Comparison of ENCODE assay signal across 15 cellular contexts in the genomic region with DNA sequence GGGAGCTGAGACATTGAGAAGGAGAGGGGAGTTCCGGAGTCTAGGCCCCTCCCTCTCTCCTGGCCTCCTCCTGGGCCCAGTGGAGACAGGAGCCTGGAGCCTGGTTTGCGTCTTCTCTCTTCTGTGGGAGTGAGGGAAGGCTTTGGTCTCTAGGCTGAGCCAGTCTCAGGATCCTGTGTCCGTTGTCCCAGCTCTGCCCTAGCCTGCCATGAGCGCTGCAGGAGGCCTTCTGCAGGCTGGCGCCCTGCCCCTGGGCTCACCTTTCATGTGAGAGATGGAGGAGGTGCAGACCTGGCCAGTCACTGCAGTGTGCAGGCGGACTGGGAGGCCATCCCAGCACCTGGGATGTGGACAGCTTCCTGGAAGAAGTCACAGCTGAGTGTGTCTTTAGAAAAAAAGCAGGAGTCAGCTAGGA. TPM values are rescaled to one million over a fixed set of nuclear protein-coding genes. Genes with fewer than 3 reads are reported as not detected.
DNase-seq lines count a peak whose midpoint lies in the region; ATAC-seq and TF ChIP-seq lines count a peak whose summit lies in the region.
"Had no signal": no experiment of that assay in that cellular context is flagged by ENCODE, and none has a peak within 500 bp of the region (broad histone marks: within the 10 kb centered on the region; RNA-seq: fewer than 3 reads in every experiment).

No MANE protein-coding gene starts in this region.

- peaks cover 0 to 2% of the 10 kb centered on the region in 2 donors for H3K9me3 ChIP-seq in neuronal stem cell (replicated peaks in 1 of 2; ENCODE audit: control insufficient read depth in 2 of 2, insufficient read depth in 1 of 2, low read depth in 1 of 2, low read length in 2 of 2)

- H3K27ac Mint-ChIP-seq in glutamatergic neuron (ENCODE audit: unreplicated experiment): peak overlapping the region; percentile 33
- no peak overlapping the region for H3K27ac Mint-ChIP-seq in naive thymus-derived CD8-positive, alpha-beta T cell
- H3K27ac Mint-ChIP-seq: HFFc6; stimulated activated naive B cell treated with anti-CD40 and anti-IgM and Interleukin-4, amounts not matched to agents 10 μg/mL and 1 μg/mL and 100 μg/mL, for 72 hours had no signal

- H3K36me3 ChIP-seq in neuronal stem cell (replicated peaks in 1 of 2; ENCODE audit: control insufficient read depth in 2 of 2, insufficient read depth in 2 of 2, low read length in 2 of 2): peaks cover 0 to 19% of the 10 kb centered on the region in 2 donors

- peak; percentile 56 for DNase-seq in COLO668 (lab: John Stamatoyannopoulos, UW; ENCODE audit: unreplicated experiment)
- DNase-seq in NCI-H2196 treated with DMSO at 0.1 percent for 48 hours (lab: John Stamatoyannopoulos, UW; ENCODE audit: unreplicated experiment): peak; percentile 89
- DNase-seq in glutamatergic neuron: no peak
- no peak for DNase-seq in neuronal stem cell (ENCODE audit: low spot score)
- no peak for DNase-seq in naive thymus-derived CD8-positive, alpha-beta T cell
- no peak for DNase-seq in NCI-H446 treated with DMSO at 0.1 percent for 48 hours (lab: John Stamatoyannopoulos, UW)
- DNase-seq: C1 segment of cervical spinal cord; GF-D8; HFFc6; kidney glomerular epithelial cell; stimulated activated CD4-positive, alpha-beta T cell treated with anti-CD3 and anti-CD28 coated beads, Interleukin-4, amount 100 ng/mL, for 1 hour; stimulated activated naive B cell treated with anti-CD40 and anti-IgM and Interleukin-4, amounts not matched to agents 10 μg/mL and 1 μg/mL and 100 μg/mL, for 72 hours had no signal

- H2BK12ac ChIP-seq in neuronal stem cell (ENCODE audit: low read length): no peak overlapping the region

- H2BK15ac ChIP-seq in neuronal stem cell (ENCODE audit: low read length): no peak overlapping the region

- H3K4me1 Mint-ChIP-seq in glutamatergic neuron (ENCODE audit: low read depth, unreplicated experiment): peaks cover 41% of the 10 kb centered on the region
- H3K4me1 Mint-ChIP-seq in naive thymus-derived CD8-positive, alpha-beta T cell: peaks cover 0 to 5% (median 3%) of the 10 kb centered on the region in 4 donors

- H3K27ac ChIP-seq in neuronal stem cell (replicated peaks; ENCODE audit: low read length): no peak overlapping the region

- H3K18ac ChIP-seq in neuronal stem cell (ENCODE audit: low read length): peak overlapping the region; percentile 59

- ATAC-seq in HG03469 (IDR thresholded peaks at IDR 0.05; ENCODE audit: unreplicated experiment) (no peak), GM19324 (IDR thresholded peaks at IDR 0.05; ENCODE audit: low FRiP score, unreplicated experiment) (no peak)
- ATAC-seq in naive thymus-derived CD8-positive, alpha-beta T cell: no peak
- ATAC-seq: activated CD4-positive, CD25-positive, alpha-beta regulatory T cell treated with anti-CD3 and anti-CD28 coated beads, Interleukin-2, amount 50 U/mL, for 24 hours; stimulated activated naive B cell treated with anti-CD40 and anti-IgM and Interleukin-4, amounts not matched to agents 10 μg/mL and 1 μg/mL and 100 μg/mL, for 72 hours had no signal

- no peak for TF ChIP-seq CTCF in glutamatergic neuron (IDR thresholded peaks at IDR 0.05; ENCODE audit: partially characterized antibody, unreplicated experiment)

- H2BK120ac ChIP-seq in neuronal stem cell (ENCODE audit: low read depth, low read length): no peak overlapping the region

- H2AK5ac ChIP-seq in neuronal stem cell (ENCODE audit: low read depth, low read length): no peak overlapping the region

- H3K4me1 ChIP-seq in neuronal stem cell (ENCODE audit: control insufficient read depth in 2 of 2, insufficient read depth in 1 of 2, low read depth in 1 of 2, low read length in 2 of 2): peaks cover 5 to 19% of the 10 kb centered on the region in 2 donors

- WGBS in neuronal stem cell (ENCODE audit: extremely low coverage in 2 of 2, insufficient read length in 2 of 2, insufficient replicate concordance in 1 of 2), 2 donors: no CpG with 5 or more reads among the region's 6 CpGs

- H3K14ac ChIP-seq in neuronal stem cell (ENCODE audit: low read length): no peak overlapping the region

- no peak overlapping the region for H4K8ac ChIP-seq in neuronal stem cell (ENCODE audit: low read depth, low read length)

- H3K9me3 Mint-ChIP-seq in glutamatergic neuron (ENCODE audit: unreplicated experiment): peaks cover 14% of the 10 kb centered on the region
- H3K9me3 Mint-ChIP-seq in naive thymus-derived CD8-positive, alpha-beta T cell: no peaks in the 10 kb centered on the region
- H3K9me3 Mint-ChIP-seq: HFFc6; stimulated activated naive B cell treated with anti-CD40 and anti-IgM and Interleukin-4, amounts not matched to agents 10 μg/mL and 1 μg/mL and 100 μg/mL, for 72 hours had no signal

- no peak overlapping the region for H3K4me3 Mint-ChIP-seq in glutamatergic neuron (ENCODE audit: unreplicated experiment)
- H3K4me3 Mint-ChIP-seq in naive thymus-derived CD8-positive, alpha-beta T cell: no peak overlapping the region
- H3K4me3 Mint-ChIP-seq: HFFc6; stimulated activated naive B cell treated with anti-CD40 and anti-IgM and Interleukin-4, amounts not matched to agents 10 μg/mL and 1 μg/mL and 100 μg/mL, for 72 hours had no signal

- H3K4ac ChIP-seq in neuronal stem cell (ENCODE audit: low read length): no peak overlapping the region

- H2BK5ac ChIP-seq in neuronal stem cell (ENCODE audit: low read length): no peak overlapping the region

- H3K9ac ChIP-seq in neuronal stem cell (ENCODE audit: low read depth, low read length, poor library complexity): no peak overlapping the region

- no peak overlapping the region for H3K23ac ChIP-seq in neuronal stem cell (ENCODE audit: low read depth, low read length, poor library complexity)

- no peaks in the 10 kb centered on the region for H3K27me3 ChIP-seq in neuronal stem cell (ENCODE audit: control insufficient read depth in 3 of 3, insufficient read depth in 3 of 3, low read depth in 1 of 3, low read length in 3 of 3)

- no peak overlapping the region for H3K4me2 ChIP-seq in neuronal stem cell (ENCODE audit: insufficient read depth, low read length, poor library complexity, severe bottlenecking)

- no peak overlapping the region for H4K91ac ChIP-seq in neuronal stem cell (ENCODE audit: low read depth, low read length, poor library complexity)

- no peaks in the 10 kb centered on the region for H3K36me3 Mint-ChIP-seq in glutamatergic neuron (ENCODE audit: unreplicated experiment)
- peaks cover 0 to 5% (median 0%) of the 10 kb centered on the region in 3 donors for H3K36me3 Mint-ChIP-seq in naive thymus-derived CD8-positive, alpha-beta T cell

- POLR2A ChIA-PET in naive thymus-derived CD8-positive, alpha-beta T cell (lab: Charles Lee): no interaction called here

- peaks cover 2% of the 10 kb centered on the region for H3K27me3 Mint-ChIP-seq in glutamatergic neuron (ENCODE audit: unreplicated experiment)
- H3K27me3 Mint-ChIP-seq in naive thymus-derived CD8-positive, alpha-beta T cell: peaks cover 0 to 4% (median 0%) of the 10 kb centered on the region in 5 donors
- H3K27me3 Mint-ChIP-seq: stimulated activated naive B cell treated with anti-CD40 and anti-IgM and Interleukin-4, amounts not matched to agents 10 μg/mL and 1 μg/mL and 100 μg/mL, for 72 hours had no signal

- H3K4me3 ChIP-seq in neuronal stem cell (ENCODE audit: low read length in 2 of 2): no peak overlapping the region

- peaks cover 18% of the 10 kb centered on the region for H3K79me1 ChIP-seq in neuronal stem cell (ENCODE audit: low read depth, low read length)

- H2AFZ ChIP-seq in neuronal stem cell (ENCODE audit: low read length): no peak overlapping the region

RNA-seq across cellular contexts. Expression of gene IMPA2, which starts 8.7 kb away (rescaled TPM):
- 103 TPM for total RNA-seq in glutamatergic neuron (ENCODE audit: unreplicated experiment)
- polyA plus RNA-seq in neuronal stem cell (2013, experiment 1 of 2): 71.9 TPM
- 69.5 TPM for polyA plus RNA-seq in neuronal stem cell (2013, experiment 2 of 2)
- total RNA-seq in naive thymus-derived CD8-positive, alpha-beta T cell: 1 to 10 TPM; 7.8 to 9.5 TPM
- polyA plus RNA-seq in naive thymus-derived CD8-positive, alpha-beta T cell: 1 to 10 TPM; 4.3 to 8.2 (median 4.5) TPM

Comparison
In these comparisons a context has a peak if more than half of its experiments do, and no peak if none do; other contexts are left out.
1. DNase-seq: peak in COLO668 (single experiment) and NCI-H2196 treated with DMSO at 0.1 percent for 48 hours (single experiment); none in glutamatergic neuron (single experiment), neuronal stem cell (single experiment), naive thymus-derived CD8-positive, alpha-beta T cell (0 of 10) and NCI-H446 treated with DMSO at 0.1 percent for 48 hours (single experiment).